26 cellular contexts compared by ENCODE assay signal in genomic region chr1:170714938-170715337, GRCh38. TPM values are rescaled to one million over a fixed set of nuclear protein-coding genes. Genes with fewer than 3 reads are reported as not detected.
"Had no signal": no experiment of that assay in that cellular context is flagged by ENCODE, and none has a peak within 500 bp of the region (broad histone marks: within the 10 kb centered on the region; RNA-seq: fewer than 3 reads in every experiment).

No MANE protein-coding gene starts in this region.

- H3K4me1 ChIP-seq: esophagus muscularis mucosa, foreskin keratinocyte, lower lobe of right lung, neural progenitor cell, parathyroid adenoma, prostate gland, right lobe of liver, spleen, stomach, transverse colon had no signal

- H3K9me3 ChIP-seq: esophagus muscularis mucosa, left ventricle myocardium inferior, lower lobe of right lung, prostate gland, right lobe of liver, spleen, stomach, thoracic aorta, transverse colon had no signal

- H3K4me3 ChIP-seq: esophagus muscularis mucosa, hepatocyte, left ventricle myocardium inferior, lower lobe of right lung, neural progenitor cell, prostate gland, right lobe of liver, spleen, stomach, thoracic aorta, transverse colon had no signal

- DNase-seq: effector memory CD4-positive, alpha-beta T cell; foreskin keratinocyte; head of caudate nucleus; kidney; left cardiac atrium; left ventricle myocardium inferior; lower lobe of right lung; natural killer cell; nucleus accumbens; retina; right lobe of liver; spleen; stimulated activated CD4-positive, alpha-beta T cell treated with anti-CD3 and anti-CD28 coated beads, Interleukin-15, amount 100 ng/mL, for 24 hours; stimulated activated CD4-positive, alpha-beta T cell treated with anti-CD3 and anti-CD28 coated beads, Interleukin-1b, Interleukin-23, amount 100 ng/mL, for 48 hours; stimulated activated CD4-positive, alpha-beta T cell treated with anti-CD3 and anti-CD28 coated beads, Interleukin-4, amount 100 ng/mL, for 24 hours; stimulated activated naive CD4-positive, alpha-beta T cell; stomach; substantia nigra; transverse colon had no signal

- H3K27me3 ChIP-seq: esophagus muscularis mucosa, foreskin keratinocyte, hepatocyte, neural progenitor cell, right lobe of liver, spleen, stomach, transverse colon had no signal

- H3K79me2 ChIP-seq: parathyroid adenoma had no signal

- H3K27ac ChIP-seq: epithelial cell of prostate, esophagus muscularis mucosa, foreskin keratinocyte, hepatocyte, left ventricle myocardium inferior, lower lobe of right lung, neural progenitor cell, parathyroid adenoma, prostate gland, right lobe of liver, spleen, stomach, transverse colon had no signal

- H3K4me2 ChIP-seq: hepatocyte, neural progenitor cell had no signal

- H3K9ac ChIP-seq: neural progenitor cell, parathyroid adenoma had no signal

- H2AFZ ChIP-seq: hepatocyte, neural progenitor cell, parathyroid adenoma had no signal

- H3K36me3 ChIP-seq: lower lobe of right lung, neural progenitor cell, prostate gland, right lobe of liver, spleen, stomach, transverse colon had no signal

RNA-seq across cellular contexts. Expression of gene PRRX1, which starts 51.0 kb away (rescaled TPM):
- total RNA-seq: natural killer cell had no signal
- polyA plus RNA-seq: foreskin keratinocyte had no signal
